8 cellular contexts compared by ENCODE assay signal in genomic region chr4:176195184-176195978, GRCh38. TPM values are rescaled to one million over a fixed set of nuclear protein-coding genes. Genes with fewer than 3 reads are reported as not detected.
DNase-seq lines count a peak whose midpoint lies in the region; ATAC-seq and TF ChIP-seq lines count a peak whose summit lies in the region.

Gene SPATA4, minus strand, starts transcription at chr4:176195585. Its CDS starts 23 bp downstream, at chr4:176195562.

- H3K9me3 ChIP-seq in KOPT-K1 (ENCODE audit: insufficient read depth, low read length, poor library complexity, severe bottlenecking), result no peaks in the 10 kb centered on the region
- H3K9me3 ChIP-seq in Peyer's patch, result no peaks in the 10 kb centered on the region
- no peaks in the 10 kb centered on the region for H3K9me3 ChIP-seq in muscle layer of colon (ENCODE audit: low read length)

- peaks cover 30% of the 10 kb centered on the region for H3K4me1 Mint-ChIP-seq in activated T-cell treated with anti-CD3 and anti-CD28 coated beads, Interleukin-2, amount 50 U/mL, for 72 hours (ENCODE audit: low read depth)

- peak within 1 kb of the TSS; percentile 89 for H3K27ac Mint-ChIP-seq in activated T-cell treated with anti-CD3 and anti-CD28 coated beads, Interleukin-2, amount 50 U/mL, for 72 hours

- peak; percentile 98 for ATAC-seq in GM21825 (IDR thresholded peaks at IDR 0.05; ENCODE audit: unreplicated experiment)
- ATAC-seq in activated T-cell treated with anti-CD3 and anti-CD28 coated beads, Interleukin-2, amount 50 U/mL, for 72 hours (replicated peaks in 1 of 2), result peak; percentile 80 to 91
- peak; percentile 99 for ATAC-seq in esophagus mucosa

- no peaks in the 10 kb centered on the region for H3K36me3 ChIP-seq in KOPT-K1 (ENCODE audit: insufficient read depth, low read length)
- H3K36me3 ChIP-seq in Peyer's patch, result no peaks in the 10 kb centered on the region
- no peaks in the 10 kb centered on the region for H3K36me3 ChIP-seq in muscle layer of colon (ENCODE audit: insufficient read depth, low read length)

- DNase-seq in DMS153 treated with DMSO at 0.1 percent for 48 hours (lab: John Stamatoyannopoulos, UW; ENCODE audit: unreplicated experiment) (peak; percentile 89), Peyer's patch (peak; percentile 93 to 97 (median 93))
- peak; percentile 95 to 96 for DNase-seq in activated T-cell treated with anti-CD3 and anti-CD28 coated beads, Interleukin-2, amount 50 U/mL, for 72 hours
- peak; percentile 96 for DNase-seq in stimulated activated CD8-positive, alpha-beta memory T cell treated with anti-CD3 and anti-CD28 coated beads, Interleukin-4, amount 100 ng/mL, for 48 hours

- peaks cover 0 to 4% of the 10 kb centered on the region in 2 donors for H3K9me3 Mint-ChIP-seq in activated T-cell treated with anti-CD3 and anti-CD28 coated beads, Interleukin-2, amount 50 U/mL, for 72 hours

- H3K27ac ChIP-seq in KOPT-K1 (ENCODE audit: low read depth, low read length, poor library complexity, severe bottlenecking), result peak within 1 kb of the TSS; percentile 7
- H3K27ac ChIP-seq in Peyer's patch, result peak within 1 kb of the TSS in 3 of 4 donors; percentile 47 to 68 (median 57)
- H3K27ac ChIP-seq in muscle layer of colon (ENCODE audit: low read depth, low read length), result peak within 1 kb of the TSS; percentile 87

- H3K4me3 ChIP-seq in Peyer's patch (peak within 1 kb of the TSS; percentile 32 to 55 (median 54)), muscle layer of colon (ENCODE audit: low read depth in 1 of 2, low read length in 2 of 2) (peak within 1 kb of the TSS; percentile 62 to 88)

- H3K9ac ChIP-seq in muscle layer of colon (ENCODE audit: low read length), result peak within 1 kb of the TSS; percentile 61

- H3K27me3 ChIP-seq in Peyer's patch (no peaks in the 10 kb centered on the region), muscle layer of colon (ENCODE audit: control insufficient read depth in 1 of 2, insufficient read depth in 2 of 2, low read length in 2 of 2) (no peaks in the 10 kb centered on the region)

- peaks cover 39% of the 10 kb centered on the region for H3K27me3 Mint-ChIP-seq in activated T-cell treated with anti-CD3 and anti-CD28 coated beads, Interleukin-2, amount 50 U/mL, for 72 hours (ENCODE audit: low read depth)

- H3K4me1 ChIP-seq in Peyer's patch (no peaks in the 10 kb centered on the region), muscle layer of colon (ENCODE audit: insufficient read depth, low read length) (peaks cover 28% of the 10 kb centered on the region)

- peak; percentile 13 to 27 for TF ChIP-seq POLR2A in Peyer's patch (IDR thresholded peaks at IDR 0.05)

- H3K36me3 Mint-ChIP-seq in activated T-cell treated with anti-CD3 and anti-CD28 coated beads, Interleukin-2, amount 50 U/mL, for 72 hours (ENCODE audit: insufficient read depth in 2 of 2), result peaks cover 0 to 6% of the 10 kb centered on the region in 2 donors

- TF ChIP-seq CTCF in Peyer's patch (IDR thresholded peaks at IDR 0.05), result peak in 1 of 6 experiments; percentile 3

- H3K4me3 Mint-ChIP-seq in activated T-cell treated with anti-CD3 and anti-CD28 coated beads, Interleukin-2, amount 50 U/mL, for 72 hours, result peak within 1 kb of the TSS; percentile 80 to 88

RNA-seq across cellular contexts. Expression of gene SPATA4, which starts in this region (rescaled TPM):
- total RNA-seq in Peyer's patch (not detected), esophagus mucosa (not detected)
- total RNA-seq in activated T-cell treated with anti-CD3 and anti-CD28 coated beads, Interleukin-2, amount 50 U/mL, for 72 hours, result not detected

Comparison
In these comparisons a context has a peak if more than half of its experiments do, and no peak if none do; other contexts are left out.
1. Peak in every context shown above with its lines: DNase-seq, ATAC-seq, H3K4me3 ChIP-seq and H3K27ac ChIP-seq.
2. Peak in DNase-seq, H3K4me3 ChIP-seq and H3K27ac ChIP-seq in Peyer's patch; RNA of the gene not detected or under 1 TPM.
3. Peak in DNase-seq and ATAC-seq in activated T-cell treated with anti-CD3 and anti-CD28 coated beads, Interleukin-2, amount 50 U/mL, for 72 hours; RNA of the gene not detected or under 1 TPM.
4. Peak in ATAC-seq in esophagus mucosa; RNA of the gene not detected or under 1 TPM.
5. H3K27ac ChIP-seq: peak in every context shown above with its lines; median percentile 87 in muscle layer of colon; 57 in Peyer's patch; 7 in KOPT-K1.